33 cellular contexts compared by ENCODE assay signal in genomic region chr5:29882036-29882435, GRCh38.
"Had no signal": no experiment of that assay in that cellular context is flagged by ENCODE, and none has a peak within 500 bp of the region (broad histone marks: within the 10 kb centered on the region; RNA-seq: fewer than 3 reads in every experiment).

No MANE protein-coding gene starts in this region.

- H3K27ac ChIP-seq: PC-9, RWPE1, SJCRH30, SK-N-MC had no signal

- ATAC-seq: Panc1, Right ventricle myocardium inferior, SK-N-SH treated with all-trans-retinoic acid at 6 μM for 48 hours, T-cell had no signal

- H3K36me3 ChIP-seq: MG63, SJCRH30 had no signal

- H3K4me1 ChIP-seq: SJCRH30 had no signal

- H2AFZ ChIP-seq: PC-9 had no signal

- FAIRE-seq: RCC 7860 had no signal

- H3K9me3 ChIP-seq: MG63, SJCRH30 had no signal

- H3K27me3 ChIP-seq: MG63, SJCRH30 had no signal

- H3K4me2 ChIP-seq: PC-9 had no signal

- H3K4me3 ChIP-seq: MG63, PC-9, SJCRH30, SK-N-MC had no signal

- DNase-seq: MG63, NCI-H1048, NCI-H1092 treated with DMSO at 0.1 percent for 48 hours, NCI-H1105 treated with DMSO at 0.1 percent for 48 hours, NCI-H1417, NCI-H1436, NCI-H146, NCI-H1694, NCI-H187, NCI-H1930, NCI-H2029 treated with DMSO at 0.1 percent for 48 hours, NCI-H2081 treated with DMSO at 0.1 percent for 48 hours, NCI-H2107, NCI-H2171, NCI-H226, NCI-H446 treated with DMSO at 0.1 percent for 48 hours, NCI-H510A, NCI-H524, NCI-H526, NCI-H69, NCI-H748 treated with DMSO at 0.1 percent for 48 hours, NCI-H82, PC-9, SHP77, SIG-M5, SJCRH30, T-cell had no signal
